8 cellular contexts compared by ENCODE assay signal in genomic region chr14:91415794-91416743, GRCh38. TPM values are rescaled to one million over a fixed set of nuclear protein-coding genes. Genes with fewer than 3 reads are reported as not detected.
DNase-seq lines count a peak whose midpoint lies in the region; ATAC-seq, FAIRE-seq and TF ChIP-seq lines count a peak whose summit lies in the region.

No MANE protein-coding gene starts in this region.

- H3K4me1 ChIP-seq in endodermal cell (ENCODE audit: control insufficient read depth, insufficient read depth, low read length) (peaks cover 9% of the 10 kb centered on the region), parathyroid adenoma (peaks cover 24% of the 10 kb centered on the region)

- H3K4me3 ChIP-seq in WERI-Rb-1 (ENCODE audit: low read depth, low read length) (peak overlapping the region; percentile 95), endodermal cell (ENCODE audit: low read length) (peak overlapping the region; percentile 89), parathyroid adenoma (ENCODE audit: low read depth, low read length) (peak overlapping the region; percentile 70)

- DNase-seq in GM12892 (ENCODE audit: insufficient read length), result peak; percentile 56
- DNase-seq in KBM-7, result peak; percentile 88
- no peak for DNase-seq in WERI-Rb-1
- peak; percentile 50 for DNase-seq in endodermal cell
- no peak for DNase-seq in NCI-H524 treated with DMSO at 0.1 percent for 48 hours (lab: John Stamatoyannopoulos, UW)
- no peak for DNase-seq in LoVo (ENCODE audit: low spot score)

- peak overlapping the region; percentile 71 for H3K4me2 ChIP-seq in parathyroid adenoma (ENCODE audit: low read length)

- TF ChIP-seq CTCF in WERI-Rb-1 (IDR thresholded peaks at IDR 0.05; ENCODE audit: low read depth, low read length) (no peak), endodermal cell (conservative IDR thresholded peaks at IDR 0.05) (no peak), parathyroid adenoma (IDR thresholded peaks at IDR 0.05) (no peak)

- H3K9me3 ChIP-seq in WERI-Rb-1 (ENCODE audit: severe bottlenecking) (no peaks in the 10 kb centered on the region), endodermal cell (ENCODE audit: control insufficient read depth, low read length) (no peaks in the 10 kb centered on the region), parathyroid adenoma (ENCODE audit: control insufficient read depth, low read length) (no peaks in the 10 kb centered on the region)

- H2AFZ ChIP-seq in parathyroid adenoma, result peak overlapping the region; percentile 75

- H3K27me3 ChIP-seq in WERI-Rb-1 (ENCODE audit: insufficient read depth, low read depth, severe bottlenecking), result no peaks in the 10 kb centered on the region
- no peaks in the 10 kb centered on the region for H3K27me3 ChIP-seq in endodermal cell (ENCODE audit: control insufficient read depth, insufficient read depth, low read length, poor library complexity, severe bottlenecking)
- no peaks in the 10 kb centered on the region for H3K27me3 ChIP-seq in parathyroid adenoma (ENCODE audit: control insufficient read depth, insufficient read depth, low read length)

- peaks cover 16% of the 10 kb centered on the region for H3K79me2 ChIP-seq in parathyroid adenoma

- peaks cover 23% of the 10 kb centered on the region for H3K36me3 Mint-ChIP-seq in endodermal cell (ENCODE audit: low read depth)

- H3K4me1 Mint-ChIP-seq in endodermal cell, result peaks cover 43% of the 10 kb centered on the region

- peak; percentile 55 for ATAC-seq in GM21717 (IDR thresholded peaks at IDR 0.05; ENCODE audit: unreplicated experiment)

- in situ Hi-C loops in KBM-7 (cut with MboI; ENCODE audit: low pct_unique_long_range_greater_than_20kb, low sequenced_read_pairs), result no loop called here

- no peaks in the 10 kb centered on the region for H3K9me3 Mint-ChIP-seq in endodermal cell

- peaks cover 58% of the 10 kb centered on the region for H3K36me3 ChIP-seq in WERI-Rb-1
- peaks cover 4% of the 10 kb centered on the region for H3K36me3 ChIP-seq in endodermal cell (ENCODE audit: control insufficient read depth, insufficient read depth, low read length)
- no peaks in the 10 kb centered on the region for H3K36me3 ChIP-seq in parathyroid adenoma (ENCODE audit: control insufficient read depth, insufficient read depth, low read length)

- H3K9ac ChIP-seq in endodermal cell (ENCODE audit: extremely low read depth, low read length, poor library complexity, severe bottlenecking), result peak overlapping the region; percentile 63
- H3K9ac ChIP-seq in parathyroid adenoma, result no peak overlapping the region

- peak; percentile 97 for FAIRE-seq in GM12892 (lab: Jason Lieb, UNC)

- 50 to 53% methylated on average over 15 to 18 of the region's 18 CpGs for WGBS in endodermal cell (ENCODE audit: insufficient coverage in 1 of 2, insufficient read length in 1 of 2), 2 experiments

- H3K27me3 Mint-ChIP-seq in endodermal cell (ENCODE audit: insufficient read depth), result no peaks in the 10 kb centered on the region

- peak overlapping the region; percentile 84 for H3K27ac Mint-ChIP-seq in endodermal cell

- peak; percentile 91 for TF ChIP-seq POLR2A in GM12892 (IDR thresholded peaks at IDR 0.05; ENCODE audit: low read depth, low read length)

- peak overlapping the region; percentile 89 for H3K4me3 Mint-ChIP-seq in endodermal cell

- peak overlapping the region; percentile 97 for H3K27ac ChIP-seq in WERI-Rb-1
- no peak overlapping the region for H3K27ac ChIP-seq in endodermal cell (ENCODE audit: low read depth, low read length)
- H3K27ac ChIP-seq in parathyroid adenoma, result peak overlapping the region; percentile 13

RNA-seq across cellular contexts. Expression of gene CCDC88C, which starts 1.6 kb away (rescaled TPM):
- polyA plus RNA-seq in GM12892 (2012; ENCODE audit: missing spikeins), result 37.7 TPM
- total RNA-seq in endodermal cell, result 10 to 100 TPM; 50.0 to 50.5 TPM
- 26.5 TPM for polyA plus RNA-seq in endodermal cell (2013, experiment 1 of 2)
- 22.2 TPM for polyA plus RNA-seq in endodermal cell (2013, experiment 2 of 2)

Comparison
In these comparisons a context has a peak if more than half of its experiments do, and no peak if none do; other contexts are left out.
1. DNase-seq: peak in GM12892 (single experiment), KBM-7 (single experiment) and endodermal cell (single experiment); none in WERI-Rb-1 (single experiment), NCI-H524 treated with DMSO at 0.1 percent for 48 hours (single experiment) and LoVo (single experiment).
2. Peak in every context shown above with its lines, with median percentiles within 50 percentile points of each other: H3K4me3 ChIP-seq.